ENCODE assay signal across 1 cellular context in the genomic region with DNA sequence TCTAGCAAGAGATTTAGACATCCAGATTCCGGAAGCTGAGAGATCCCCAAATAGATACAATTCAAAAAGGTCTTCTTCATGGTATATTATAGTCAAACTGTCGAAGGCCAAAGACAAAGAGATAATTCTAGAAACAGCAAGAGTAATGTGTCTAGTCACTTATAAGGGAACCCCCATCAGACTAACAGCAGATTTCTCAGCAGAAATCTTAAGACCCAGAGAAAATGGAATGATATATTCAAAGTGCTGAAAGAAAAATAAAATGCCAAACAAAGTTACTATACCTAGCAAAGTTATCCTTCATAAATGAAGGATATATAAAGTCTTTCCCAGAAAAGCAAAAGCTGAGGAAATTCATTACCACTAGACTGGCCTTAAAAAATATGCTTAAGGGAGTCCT.
TF ChIP-seq lines count a peak whose summit lies in the region.

No MANE protein-coding gene starts in this region.

TF ChIP-seq in HepG2, 621 proteins besides CTCF, POLR2A, EP300 and RAD21 (continued from another document):
- TF ChIP-seq, protein P1, sequence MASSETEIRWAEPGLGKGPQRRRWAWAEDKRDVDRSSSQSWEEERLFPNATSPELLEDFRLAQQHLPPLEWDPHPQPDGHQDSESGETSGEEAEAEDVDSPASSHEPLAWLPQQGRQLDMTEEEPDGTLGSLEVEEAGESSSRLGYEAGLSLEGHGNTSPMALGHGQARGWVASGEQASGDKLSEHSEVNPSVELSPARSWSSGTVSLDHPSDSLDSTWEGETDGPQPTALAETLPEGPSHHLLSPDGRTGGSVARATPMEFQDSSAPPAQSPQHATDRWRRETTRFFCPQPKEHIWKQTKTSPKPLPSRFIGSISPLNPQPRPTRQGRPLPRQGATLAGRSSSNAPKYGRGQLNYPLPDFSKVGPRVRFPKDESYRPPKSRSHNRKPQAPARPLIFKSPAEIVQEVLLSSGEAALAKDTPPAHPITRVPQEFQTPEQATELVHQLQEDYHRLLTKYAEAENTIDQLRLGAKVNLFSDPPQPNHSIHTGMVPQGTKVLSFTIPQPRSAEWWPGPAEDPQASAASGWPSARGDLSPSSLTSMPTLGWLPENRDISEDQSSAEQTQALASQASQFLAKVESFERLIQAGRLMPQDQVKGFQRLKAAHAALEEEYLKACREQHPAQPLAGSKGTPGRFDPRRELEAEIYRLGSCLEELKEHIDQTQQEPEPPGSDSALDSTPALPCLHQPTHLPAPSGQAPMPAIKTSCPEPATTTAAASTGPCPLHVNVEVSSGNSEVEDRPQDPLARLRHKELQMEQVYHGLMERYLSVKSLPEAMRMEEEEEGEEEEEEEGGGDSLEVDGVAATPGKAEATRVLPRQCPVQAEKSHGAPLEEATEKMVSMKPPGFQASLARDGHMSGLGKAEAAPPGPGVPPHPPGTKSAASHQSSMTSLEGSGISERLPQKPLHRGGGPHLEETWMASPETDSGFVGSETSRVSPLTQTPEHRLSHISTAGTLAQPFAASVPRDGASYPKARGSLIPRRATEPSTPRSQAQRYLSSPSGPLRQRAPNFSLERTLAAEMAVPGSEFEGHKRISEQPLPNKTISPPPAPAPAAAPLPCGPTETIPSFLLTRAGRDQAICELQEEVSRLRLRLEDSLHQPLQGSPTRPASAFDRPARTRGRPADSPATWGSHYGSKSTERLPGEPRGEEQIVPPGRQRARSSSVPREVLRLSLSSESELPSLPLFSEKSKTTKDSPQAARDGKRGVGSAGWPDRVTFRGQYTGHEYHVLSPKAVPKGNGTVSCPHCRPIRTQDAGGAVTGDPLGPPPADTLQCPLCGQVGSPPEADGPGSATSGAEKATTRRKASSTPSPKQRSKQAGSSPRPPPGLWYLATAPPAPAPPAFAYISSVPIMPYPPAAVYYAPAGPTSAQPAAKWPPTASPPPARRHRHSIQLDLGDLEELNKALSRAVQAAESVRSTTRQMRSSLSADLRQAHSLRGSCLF (CRISPR knock-in tag; IDR thresholded peaks at IDR 0.05; ENCODE audit: borderline replicate concordance): no peak
TF ChIP-seq in HepG2: peak in this region for 0.
